Comparison of ENCODE assay signal across 1 cellular context in genomic region chr7:96313940-96314339, GRCh38.
TF ChIP-seq lines count a peak whose summit lies in the region.

No MANE protein-coding gene starts in this region.

TF ChIP-seq in GM23338, 12 proteins besides CTCF, POLR2A, EP300 and RAD21 (continued from another document):
- TF ChIP-seq, protein P1, sequence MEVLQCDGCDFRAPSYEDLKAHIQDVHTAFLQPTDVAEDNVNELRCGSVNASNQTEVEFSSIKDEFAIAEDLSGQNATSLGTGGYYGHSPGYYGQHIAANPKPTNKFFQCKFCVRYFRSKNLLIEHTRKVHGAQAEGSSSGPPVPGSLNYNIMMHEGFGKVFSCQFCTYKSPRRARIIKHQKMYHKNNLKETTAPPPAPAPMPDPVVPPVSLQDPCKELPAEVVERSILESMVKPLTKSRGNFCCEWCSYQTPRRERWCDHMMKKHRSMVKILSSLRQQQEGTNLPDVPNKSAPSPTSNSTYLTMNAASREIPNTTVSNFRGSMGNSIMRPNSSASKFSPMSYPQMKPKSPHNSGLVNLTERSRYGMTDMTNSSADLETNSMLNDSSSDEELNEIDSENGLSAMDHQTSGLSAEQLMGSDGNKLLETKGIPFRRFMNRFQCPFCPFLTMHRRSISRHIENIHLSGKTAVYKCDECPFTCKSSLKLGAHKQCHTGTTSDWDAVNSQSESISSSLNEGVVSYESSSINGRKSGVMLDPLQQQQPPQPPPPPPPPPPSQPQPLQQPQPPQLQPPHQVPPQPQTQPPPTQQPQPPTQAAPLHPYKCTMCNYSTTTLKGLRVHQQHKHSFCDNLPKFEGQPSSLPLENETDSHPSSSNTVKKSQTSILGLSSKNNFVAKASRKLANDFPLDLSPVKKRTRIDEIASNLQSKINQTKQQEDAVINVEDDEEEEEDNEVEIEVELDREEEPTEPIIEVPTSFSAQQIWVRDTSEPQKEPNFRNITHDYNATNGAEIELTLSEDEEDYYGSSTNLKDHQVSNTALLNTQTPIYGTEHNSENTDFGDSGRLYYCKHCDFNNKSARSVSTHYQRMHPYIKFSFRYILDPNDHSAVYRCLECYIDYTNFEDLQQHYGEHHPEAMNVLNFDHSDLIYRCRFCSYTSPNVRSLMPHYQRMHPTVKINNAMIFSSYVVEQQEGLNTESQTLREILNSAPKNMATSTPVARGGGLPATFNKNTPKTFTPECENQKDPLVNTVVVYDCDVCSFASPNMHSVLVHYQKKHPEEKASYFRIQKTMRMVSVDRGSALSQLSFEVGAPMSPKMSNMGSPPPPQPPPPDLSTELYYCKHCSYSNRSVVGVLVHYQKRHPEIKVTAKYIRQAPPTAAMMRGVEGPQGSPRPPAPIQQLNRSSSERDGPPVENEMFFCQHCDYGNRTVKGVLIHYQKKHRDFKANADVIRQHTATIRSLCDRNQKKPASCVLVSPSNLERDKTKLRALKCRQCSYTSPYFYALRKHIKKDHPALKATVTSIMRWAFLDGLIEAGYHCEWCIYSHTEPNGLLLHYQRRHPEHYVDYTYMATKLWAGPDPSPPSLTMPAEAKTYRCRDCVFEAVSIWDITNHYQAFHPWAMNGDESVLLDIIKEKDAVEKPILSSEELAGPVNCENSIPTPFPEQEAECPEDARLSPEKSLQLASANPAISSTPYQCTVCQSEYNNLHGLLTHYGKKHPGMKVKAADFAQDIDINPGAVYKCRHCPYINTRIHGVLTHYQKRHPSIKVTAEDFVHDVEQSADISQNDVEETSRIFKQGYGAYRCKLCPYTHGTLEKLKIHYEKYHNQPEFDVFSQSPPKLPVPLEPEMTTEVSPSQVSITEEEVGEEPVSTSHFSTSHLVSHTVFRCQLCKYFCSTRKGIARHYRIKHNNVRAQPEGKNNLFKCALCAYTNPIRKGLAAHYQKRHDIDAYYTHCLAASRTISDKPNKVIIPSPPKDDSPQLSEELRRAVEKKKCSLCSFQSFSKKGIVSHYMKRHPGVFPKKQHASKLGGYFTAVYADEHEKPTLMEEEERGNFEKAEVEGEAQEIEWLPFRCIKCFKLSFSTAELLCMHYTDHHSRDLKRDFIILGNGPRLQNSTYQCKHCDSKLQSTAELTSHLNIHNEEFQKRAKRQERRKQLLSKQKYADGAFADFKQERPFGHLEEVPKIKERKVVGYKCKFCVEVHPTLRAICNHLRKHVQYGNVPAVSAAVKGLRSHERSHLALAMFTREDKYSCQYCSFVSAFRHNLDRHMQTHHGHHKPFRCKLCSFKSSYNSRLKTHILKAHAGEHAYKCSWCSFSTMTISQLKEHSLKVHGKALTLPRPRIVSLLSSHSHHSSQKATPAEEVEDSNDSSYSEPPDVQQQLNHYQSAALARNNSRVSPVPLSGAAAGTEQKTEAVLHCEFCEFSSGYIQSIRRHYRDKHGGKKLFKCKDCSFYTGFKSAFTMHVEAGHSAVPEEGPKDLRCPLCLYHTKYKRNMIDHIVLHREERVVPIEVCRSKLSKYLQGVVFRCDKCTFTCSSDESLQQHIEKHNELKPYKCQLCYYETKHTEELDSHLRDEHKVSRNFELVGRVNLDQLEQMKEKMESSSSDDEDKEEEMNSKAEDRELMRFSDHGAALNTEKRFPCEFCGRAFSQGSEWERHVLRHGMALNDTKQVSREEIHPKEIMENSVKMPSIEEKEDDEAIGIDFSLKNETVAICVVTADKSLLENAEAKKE (CRISPR knock-in tag; IDR thresholded peaks at IDR 0.05): no peak
- TF ChIP-seq CREB1 (CRISPR knock-in tag; IDR thresholded peaks at IDR 0.05; ENCODE audit: low read depth): no peak
- TF ChIP-seq NANOG (IDR thresholded peaks at IDR 0.05; ENCODE audit: borderline replicate concordance): no peak
- no peak for TF ChIP-seq STAT1 (IDR thresholded peaks at IDR 0.05; ENCODE audit: unreplicated experiment)
- no peak for TF ChIP-seq POLR2AphosphoS5 (IDR thresholded peaks at IDR 0.05; ENCODE audit: low read depth)
- TF ChIP-seq EZH2 (IDR thresholded peaks at IDR 0.05; ENCODE audit: low read depth, unreplicated experiment): no peak
- no peak for TF ChIP-seq EZH2phosphoT487 (IDR thresholded peaks at IDR 0.05; ENCODE audit: unreplicated experiment)
- no peak for TF ChIP-seq ZNF114 (CRISPR knock-in tag; IDR thresholded peaks at IDR 0.05)
- TF ChIP-seq, protein P2, sequence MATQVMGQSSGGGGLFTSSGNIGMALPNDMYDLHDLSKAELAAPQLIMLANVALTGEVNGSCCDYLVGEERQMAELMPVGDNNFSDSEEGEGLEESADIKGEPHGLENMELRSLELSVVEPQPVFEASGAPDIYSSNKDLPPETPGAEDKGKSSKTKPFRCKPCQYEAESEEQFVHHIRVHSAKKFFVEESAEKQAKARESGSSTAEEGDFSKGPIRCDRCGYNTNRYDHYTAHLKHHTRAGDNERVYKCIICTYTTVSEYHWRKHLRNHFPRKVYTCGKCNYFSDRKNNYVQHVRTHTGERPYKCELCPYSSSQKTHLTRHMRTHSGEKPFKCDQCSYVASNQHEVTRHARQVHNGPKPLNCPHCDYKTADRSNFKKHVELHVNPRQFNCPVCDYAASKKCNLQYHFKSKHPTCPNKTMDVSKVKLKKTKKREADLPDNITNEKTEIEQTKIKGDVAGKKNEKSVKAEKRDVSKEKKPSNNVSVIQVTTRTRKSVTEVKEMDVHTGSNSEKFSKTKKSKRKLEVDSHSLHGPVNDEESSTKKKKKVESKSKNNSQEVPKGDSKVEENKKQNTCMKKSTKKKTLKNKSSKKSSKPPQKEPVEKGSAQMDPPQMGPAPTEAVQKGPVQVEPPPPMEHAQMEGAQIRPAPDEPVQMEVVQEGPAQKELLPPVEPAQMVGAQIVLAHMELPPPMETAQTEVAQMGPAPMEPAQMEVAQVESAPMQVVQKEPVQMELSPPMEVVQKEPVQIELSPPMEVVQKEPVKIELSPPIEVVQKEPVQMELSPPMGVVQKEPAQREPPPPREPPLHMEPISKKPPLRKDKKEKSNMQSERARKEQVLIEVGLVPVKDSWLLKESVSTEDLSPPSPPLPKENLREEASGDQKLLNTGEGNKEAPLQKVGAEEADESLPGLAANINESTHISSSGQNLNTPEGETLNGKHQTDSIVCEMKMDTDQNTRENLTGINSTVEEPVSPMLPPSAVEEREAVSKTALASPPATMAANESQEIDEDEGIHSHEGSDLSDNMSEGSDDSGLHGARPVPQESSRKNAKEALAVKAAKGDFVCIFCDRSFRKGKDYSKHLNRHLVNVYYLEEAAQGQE (IDR thresholded peaks at IDR 0.05; ENCODE audit: unreplicated experiment): no peak
- TF ChIP-seq, protein P3, sequence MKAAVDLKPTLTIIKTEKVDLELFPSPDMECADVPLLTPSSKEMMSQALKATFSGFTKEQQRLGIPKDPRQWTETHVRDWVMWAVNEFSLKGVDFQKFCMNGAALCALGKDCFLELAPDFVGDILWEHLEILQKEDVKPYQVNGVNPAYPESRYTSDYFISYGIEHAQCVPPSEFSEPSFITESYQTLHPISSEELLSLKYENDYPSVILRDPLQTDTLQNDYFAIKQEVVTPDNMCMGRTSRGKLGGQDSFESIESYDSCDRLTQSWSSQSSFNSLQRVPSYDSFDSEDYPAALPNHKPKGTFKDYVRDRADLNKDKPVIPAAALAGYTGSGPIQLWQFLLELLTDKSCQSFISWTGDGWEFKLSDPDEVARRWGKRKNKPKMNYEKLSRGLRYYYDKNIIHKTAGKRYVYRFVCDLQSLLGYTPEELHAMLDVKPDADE (IDR thresholded peaks at IDR 0.05): no peak
